ENCODE assay signal across 1 cellular context in the genomic region with DNA sequence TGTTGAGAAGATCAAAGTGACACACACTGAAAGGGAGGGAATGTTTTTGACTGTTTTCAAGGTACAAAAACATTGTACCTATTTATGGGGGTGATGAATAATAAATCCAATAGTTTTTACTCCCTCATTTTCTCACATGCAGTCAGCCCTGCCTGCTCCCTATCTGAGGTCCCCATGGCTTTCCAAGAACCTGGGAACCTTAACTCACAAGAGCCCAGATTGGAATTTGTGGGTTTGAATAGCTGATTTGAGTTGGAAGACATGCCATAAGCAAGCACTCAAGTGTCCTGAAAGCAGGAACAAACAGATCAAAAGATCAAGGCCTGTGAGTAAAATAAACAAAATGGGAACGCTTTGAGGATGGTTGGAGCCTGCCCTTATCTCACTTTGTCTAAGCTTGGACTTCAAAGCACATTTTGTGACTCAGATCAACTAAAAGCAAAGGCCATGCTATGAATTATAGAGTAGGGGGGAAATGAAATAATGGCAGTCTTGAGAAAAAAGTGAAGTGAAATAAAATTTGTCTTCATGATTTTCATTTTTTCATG.
TF ChIP-seq lines count a peak whose summit lies in the region.

No MANE protein-coding gene starts in this region.

TF ChIP-seq in HepG2, 621 proteins besides CTCF, POLR2A, EP300 and RAD21 (continued from another document and continues in another):
- TF ChIP-seq HNF1B (CRISPR knock-in tag; IDR thresholded peaks at IDR 0.05) (no peak), SIN3A (IDR thresholded peaks at IDR 0.05; ENCODE audit: borderline replicate concordance, low read depth, low read length) (no peak), RBM39 (IDR thresholded peaks at IDR 0.05; ENCODE audit: low read depth, low read length, poor library complexity, severe bottlenecking) (no peak), ISX (CRISPR knock-in tag; conservative IDR thresholded peaks at IDR 0.05) (no peak), NCOR1 (IDR thresholded peaks at IDR 0.05; ENCODE audit: borderline replicate concordance, low read length) (peak; percentile 90; the same call in 1 of the 2 replicates), RFX1 (IDR thresholded peaks at IDR 0.05) (no peak), ZNF709 (CRISPR knock-in tag; IDR thresholded peaks at IDR 0.05) (no peak), MED1 (CRISPR knock-in tag; IDR thresholded peaks at IDR 0.05) (peak; percentile 93), CCAR2 (optimal IDR thresholded peaks at IDR 0.05; ENCODE audit: low read depth, low read length) (no peak), PITX1 (CRISPR knock-in tag; IDR thresholded peaks at IDR 0.05) (peak; percentile 87), NFIB (CRISPR knock-in tag; IDR thresholded peaks at IDR 0.05; ENCODE audit: borderline replicate concordance) (no peak), HINFP (CRISPR knock-in tag; IDR thresholded peaks at IDR 0.05; ENCODE audit: low read depth) (no peak), ZNF747 (CRISPR knock-in tag; IDR thresholded peaks at IDR 0.05; ENCODE audit: borderline replicate concordance) (peak; percentile 22; the same call in 1 of the 2 replicates), MAX (IDR thresholded peaks at IDR 0.05) (0 out of 2 replicates have a peak, but pooled peaks have one; percentile 9), NFYC (CRISPR knock-in tag; IDR thresholded peaks at IDR 0.05) (no peak), ARHGAP35 (CRISPR knock-in tag; IDR thresholded peaks at IDR 0.05; ENCODE audit: borderline replicate concordance) (no peak), MAZ (IDR thresholded peaks at IDR 0.05; ENCODE audit: borderline replicate concordance, low read depth, low read length) (no peak), MAZ (CRISPR knock-in tag; IDR thresholded peaks at IDR 0.05; ENCODE audit: low read depth) (no peak), HMGA1 (CRISPR knock-in tag; conservative IDR thresholded peaks at IDR 0.05) (no peak), XRCC5 (optimal IDR thresholded peaks at IDR 0.05; ENCODE audit: low read length) (peak; percentile 65), ZMYM4 (CRISPR knock-in tag; IDR thresholded peaks at IDR 0.05) (peak; percentile 95), FOXK2 (IDR thresholded peaks at IDR 0.05) (no peak), ZNF710 (CRISPR knock-in tag; IDR thresholded peaks at IDR 0.05; ENCODE audit: borderline replicate concordance) (peak; percentile 65; the same call in 1 of the 2 replicates), ZNF329 (CRISPR knock-in tag; IDR thresholded peaks at IDR 0.05; ENCODE audit: low read depth) (no peak), ZNF619 (CRISPR knock-in tag; IDR thresholded peaks at IDR 0.05) (no peak), HOXD1 (CRISPR knock-in tag; IDR thresholded peaks at IDR 0.05) (0 out of 2 replicates have a peak, but pooled peaks have one; percentile 53), KDM4B (CRISPR knock-in tag; IDR thresholded peaks at IDR 0.05) (no peak), MLXIP (CRISPR knock-in tag; IDR thresholded peaks at IDR 0.05; ENCODE audit: borderline replicate concordance) (no peak), PCBP2 (optimal IDR thresholded peaks at IDR 0.05; ENCODE audit: low read depth, low read length, poor library complexity, severe bottlenecking) (no peak), MIXL1 (CRISPR knock-in tag; IDR thresholded peaks at IDR 0.05) (peak; percentile 79), MEIS1 (CRISPR knock-in tag; IDR thresholded peaks at IDR 0.05; ENCODE audit: borderline replicate concordance) (0 out of 2 replicates have a peak, but pooled peaks have one; percentile 62), SOX6 (IDR thresholded peaks at IDR 0.05) (no peak), SOX6 (CRISPR knock-in tag; IDR thresholded peaks at IDR 0.05) (peak; percentile 94), ZNF891 (CRISPR knock-in tag; IDR thresholded peaks at IDR 0.05) (no peak), SRF (IDR thresholded peaks at IDR 0.05; ENCODE audit: low read depth, low read length) (no peak), SMAD1 (CRISPR knock-in tag; IDR thresholded peaks at IDR 0.05; ENCODE audit: borderline replicate concordance, low read depth) (no peak), ZNF235 (CRISPR knock-in tag; IDR thresholded peaks at IDR 0.05; ENCODE audit: borderline replicate concordance) (no peak), ZNF143 (CRISPR knock-in tag; IDR thresholded peaks at IDR 0.05) (no peak), ZNF24 (IDR thresholded peaks at IDR 0.05) (no peak), ZNF18 (CRISPR knock-in tag; IDR thresholded peaks at IDR 0.05; ENCODE audit: insufficient replicate concordance) (no peak), ZFP82 (CRISPR knock-in tag; IDR thresholded peaks at IDR 0.05; ENCODE audit: borderline replicate concordance) (peak; percentile 52; the same call in 1 of the 2 replicates), TCF12 (IDR thresholded peaks at IDR 0.05) (no peak), TCF12 (CRISPR knock-in tag; IDR thresholded peaks at IDR 0.05) (no peak), NFYB (CRISPR knock-in tag; IDR thresholded peaks at IDR 0.05) (no peak)
- TF ChIP-seq, protein P1, sequence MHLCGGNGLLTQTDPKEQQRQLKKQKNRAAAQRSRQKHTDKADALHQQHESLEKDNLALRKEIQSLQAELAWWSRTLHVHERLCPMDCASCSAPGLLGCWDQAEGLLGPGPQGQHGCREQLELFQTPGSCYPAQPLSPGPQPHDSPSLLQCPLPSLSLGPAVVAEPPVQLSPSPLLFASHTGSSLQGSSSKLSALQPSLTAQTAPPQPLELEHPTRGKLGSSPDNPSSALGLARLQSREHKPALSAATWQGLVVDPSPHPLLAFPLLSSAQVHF (CRISPR knock-in tag; IDR thresholded peaks at IDR 0.05) = no peak
- TF ChIP-seq, protein P2, sequence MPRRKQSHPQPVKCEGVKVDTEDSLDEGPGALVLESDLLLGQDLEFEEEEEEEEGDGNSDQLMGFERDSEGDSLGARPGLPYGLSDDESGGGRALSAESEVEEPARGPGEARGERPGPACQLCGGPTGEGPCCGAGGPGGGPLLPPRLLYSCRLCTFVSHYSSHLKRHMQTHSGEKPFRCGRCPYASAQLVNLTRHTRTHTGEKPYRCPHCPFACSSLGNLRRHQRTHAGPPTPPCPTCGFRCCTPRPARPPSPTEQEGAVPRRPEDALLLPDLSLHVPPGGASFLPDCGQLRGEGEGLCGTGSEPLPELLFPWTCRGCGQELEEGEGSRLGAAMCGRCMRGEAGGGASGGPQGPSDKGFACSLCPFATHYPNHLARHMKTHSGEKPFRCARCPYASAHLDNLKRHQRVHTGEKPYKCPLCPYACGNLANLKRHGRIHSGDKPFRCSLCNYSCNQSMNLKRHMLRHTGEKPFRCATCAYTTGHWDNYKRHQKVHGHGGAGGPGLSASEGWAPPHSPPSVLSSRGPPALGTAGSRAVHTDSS (CRISPR knock-in tag; conservative IDR thresholded peaks at IDR 0.05) = no peak
- TF ChIP-seq, protein P3, sequence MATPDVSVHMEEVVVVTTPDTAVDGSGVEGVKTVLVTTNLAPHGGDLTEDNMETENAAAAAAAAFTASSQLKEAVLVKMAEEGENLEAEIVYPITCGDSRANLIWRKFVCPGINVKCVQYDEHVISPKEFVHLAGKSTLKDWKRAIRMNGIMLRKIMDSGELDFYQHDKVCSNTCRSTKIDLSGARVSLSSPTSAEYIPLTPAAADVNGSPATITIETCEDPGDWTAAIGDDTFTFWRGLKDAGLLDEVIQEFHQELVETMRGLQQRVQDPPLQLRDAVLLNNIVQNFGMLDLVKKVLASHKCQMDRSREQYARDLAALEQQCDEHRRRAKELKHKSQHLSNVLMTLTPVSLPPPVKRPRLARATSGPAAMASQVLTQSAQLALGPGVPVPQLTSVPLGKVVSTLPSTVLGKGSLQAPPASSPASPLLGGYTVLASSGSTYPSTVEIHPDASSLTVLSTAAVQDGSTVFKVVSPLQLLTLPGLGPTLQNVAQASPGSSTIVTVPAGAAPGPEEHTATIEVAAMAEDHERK (CRISPR knock-in tag; IDR thresholded peaks at IDR 0.05; ENCODE audit: low read depth) = no peak
- TF ChIP-seq, protein P4, sequence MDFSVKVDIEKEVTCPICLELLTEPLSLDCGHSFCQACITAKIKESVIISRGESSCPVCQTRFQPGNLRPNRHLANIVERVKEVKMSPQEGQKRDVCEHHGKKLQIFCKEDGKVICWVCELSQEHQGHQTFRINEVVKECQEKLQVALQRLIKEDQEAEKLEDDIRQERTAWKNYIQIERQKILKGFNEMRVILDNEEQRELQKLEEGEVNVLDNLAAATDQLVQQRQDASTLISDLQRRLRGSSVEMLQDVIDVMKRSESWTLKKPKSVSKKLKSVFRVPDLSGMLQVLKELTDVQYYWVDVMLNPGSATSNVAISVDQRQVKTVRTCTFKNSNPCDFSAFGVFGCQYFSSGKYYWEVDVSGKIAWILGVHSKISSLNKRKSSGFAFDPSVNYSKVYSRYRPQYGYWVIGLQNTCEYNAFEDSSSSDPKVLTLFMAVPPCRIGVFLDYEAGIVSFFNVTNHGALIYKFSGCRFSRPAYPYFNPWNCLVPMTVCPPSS (IDR thresholded peaks at IDR 0.05) = no peak
